In the genomic region with DNA sequence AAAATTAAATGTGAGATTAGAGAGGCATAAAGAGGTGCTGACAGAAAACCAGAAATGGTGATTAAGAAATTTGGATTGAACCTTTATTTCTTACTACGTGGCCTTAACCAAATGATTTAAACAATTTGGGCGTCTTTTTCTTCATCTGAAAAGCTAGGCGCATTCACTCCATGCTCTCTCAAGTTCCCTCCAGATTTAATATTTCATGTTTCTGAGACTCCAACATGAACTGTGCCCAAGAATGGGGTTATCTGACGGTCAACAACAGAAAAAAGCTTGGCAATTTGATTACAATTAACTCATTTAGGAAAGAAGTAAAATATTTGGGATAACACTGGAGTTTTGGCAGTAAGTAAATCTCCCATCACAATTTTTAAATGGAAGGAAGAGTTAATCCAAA, we compare ENCODE assay signal across 18 cellular contexts.
DNase-seq lines count a peak whose midpoint lies in the region; ATAC-seq and TF ChIP-seq lines count a peak whose summit lies in the region.
"Had no signal": no experiment of that assay in that cellular context is flagged by ENCODE, and none has a peak within 500 bp of the region (broad histone marks: within the 10 kb centered on the region; RNA-seq: fewer than 3 reads in every experiment).

No MANE protein-coding gene starts in this region.

- peaks cover 14% of the 10 kb centered on the region for H3K4me1 ChIP-seq in fibroblast of lung (ENCODE audit: control insufficient read depth, extremely low read depth, insufficient read depth, low read length)
- H3K4me1 ChIP-seq in mucosa of rectum (ENCODE audit: control insufficient read depth in 2 of 2, insufficient read depth in 2 of 2, low read length in 2 of 2), result no peaks in the 10 kb centered on the region
- H3K4me1 ChIP-seq in thoracic aorta (ENCODE audit: control insufficient read depth in 1 of 2, low read depth in 2 of 2), result peaks cover 26 to 44% of the 10 kb centered on the region in 2 donors
- H3K4me1 ChIP-seq: BE2C had no signal

- H4K20me1 ChIP-seq in fibroblast of lung (ENCODE audit: control insufficient read depth, extremely low read depth, insufficient read depth, low read length), result no peaks in the 10 kb centered on the region

- H3K4me2 ChIP-seq in fibroblast of lung (ENCODE audit: extremely low read depth, insufficient read depth, low read length), result no peak overlapping the region

- peaks cover 6% of the 10 kb centered on the region for H3K36me3 Mint-ChIP-seq in T-helper 17 cell (ENCODE audit: low read depth)

- H2AFZ ChIP-seq in fibroblast of lung (ENCODE audit: low read length), result no peak overlapping the region

- H3K27me3 Mint-ChIP-seq in T-helper 17 cell, result no peaks in the 10 kb centered on the region
- H3K27me3 Mint-ChIP-seq: CD4-positive, alpha-beta memory T cell had no signal

- no peak for DNase-seq in T-helper 17 cell
- DNase-seq in fibroblast of lung (ENCODE audit: low read depth in 2 of 2), result no peak
- DNase-seq in thoracic aorta (ENCODE audit: low spot score), result no peak
- no peak for DNase-seq in MG63
- DNase-seq in DMS153 treated with DMSO at 0.1 percent for 48 hours (lab: John Stamatoyannopoulos, UW; ENCODE audit: unreplicated experiment), result no peak
- DNase-seq in NCI-H187 (lab: John Stamatoyannopoulos, UW), result no peak
- DNase-seq in activated effector memory CD4-positive, alpha-beta T cell treated with Interleukin-2 at 50 U/mL for 16 hours, result no peak
- DNase-seq: BE2C; CD4-positive, alpha-beta memory T cell; GF-D8; H7; MM.1S; NCI-H1105 treated with DMSO at 0.1 percent for 48 hours; NCI-H2029; NCI-H2171 treated with DMSO at 0.1 percent for 48 hours; NCI-H510A; NCI-H82 had no signal

- TF ChIP-seq CTCF in fibroblast of lung (conservative IDR thresholded peaks at IDR 0.05 in 1 of 2, IDR thresholded peaks at IDR 0.05 in 1 of 2; ENCODE audit: low read depth in 1 of 2, low read length in 2 of 2), result no peak
- no peak for TF ChIP-seq CTCF in thoracic aorta (IDR thresholded peaks at IDR 0.05)

- peak overlapping the region; percentile 73 for H3K27ac Mint-ChIP-seq in T-helper 17 cell

- no peak overlapping the region for H3K9ac ChIP-seq in fibroblast of lung (ENCODE audit: insufficient read depth, low read length)
- no peak overlapping the region for H3K9ac ChIP-seq in mucosa of rectum (ENCODE audit: low read depth in 1 of 2, low read length in 2 of 2)

- H3K79me2 ChIP-seq in fibroblast of lung (ENCODE audit: control insufficient read depth, insufficient read depth, low read length), result no peaks in the 10 kb centered on the region

- H3K27me3 ChIP-seq in fibroblast of lung (ENCODE audit: control insufficient read depth, insufficient read depth, low read length) (no peaks in the 10 kb centered on the region), mucosa of rectum (ENCODE audit: control insufficient read depth in 2 of 2, insufficient read depth in 2 of 2, low read length in 2 of 2) (no peaks in the 10 kb centered on the region), thoracic aorta (replicated peaks; ENCODE audit: insufficient read depth) (no peaks in the 10 kb centered on the region), MG63 (no peaks in the 10 kb centered on the region)
- H3K27me3 ChIP-seq: BE2C had no signal

- H3K4me1 Mint-ChIP-seq in T-helper 17 cell, result peaks cover 39% of the 10 kb centered on the region

- H3K4me3 ChIP-seq in fibroblast of lung (replicated peaks in 1 of 4; ENCODE audit: control extremely low read depth in 1 of 4, insufficient read depth in 1 of 4, low read depth in 3 of 4, low read length in 4 of 4), result no peak overlapping the region
- H3K4me3 ChIP-seq in mucosa of rectum (ENCODE audit: low read length in 2 of 2), result no peak overlapping the region
- no peak overlapping the region for H3K4me3 ChIP-seq in thoracic aorta
- H3K4me3 ChIP-seq in MG63, result no peak overlapping the region

- H3K9me3 ChIP-seq in T-helper 17 cell (ENCODE audit: control insufficient read depth, low read length, poor library complexity, severe bottlenecking), result no peaks in the 10 kb centered on the region
- no peaks in the 10 kb centered on the region for H3K9me3 ChIP-seq in fibroblast of lung (ENCODE audit: control insufficient read depth, insufficient read depth, low read depth, low read length)
- no peaks in the 10 kb centered on the region for H3K9me3 ChIP-seq in mucosa of rectum (ENCODE audit: control insufficient read depth in 2 of 2, low read length in 2 of 2)
- no peaks in the 10 kb centered on the region for H3K9me3 ChIP-seq in thoracic aorta
- H3K9me3 ChIP-seq in MG63, result 0 out of 2 replicates have a peak, but pooled peaks cover 2% of the 10 kb centered on the region
- H3K9me3 ChIP-seq: BE2C had no signal

- H3K27ac ChIP-seq in fibroblast of lung (ENCODE audit: insufficient read depth, low read length) (peak overlapping the region; percentile 48), mucosa of rectum (ENCODE audit: low read depth in 2 of 2, low read length in 2 of 2) (peak overlapping the region; percentile 49 to 58), thoracic aorta (peak overlapping the region; percentile 6 to 13)

- H3K4me3 Mint-ChIP-seq in T-helper 17 cell, result no peak overlapping the region
- H3K4me3 Mint-ChIP-seq: CD4-positive, alpha-beta memory T cell had no signal

- ATAC-seq in T-helper 17 cell, result no peak
- ATAC-seq in thoracic aorta (ENCODE audit: insufficient number of reproducible peaks, low FRiP score, low read depth), result no peak

- H3K36me3 ChIP-seq in fibroblast of lung (ENCODE audit: control insufficient read depth, insufficient read depth, low read length), result no peaks in the 10 kb centered on the region
- H3K36me3 ChIP-seq in mucosa of rectum (ENCODE audit: control insufficient read depth in 2 of 2, insufficient read depth in 2 of 2, low read length in 2 of 2), result no peaks in the 10 kb centered on the region
- no peaks in the 10 kb centered on the region for H3K36me3 ChIP-seq in thoracic aorta
- no peaks in the 10 kb centered on the region for H3K36me3 ChIP-seq in MG63
- H3K36me3 ChIP-seq: BE2C had no signal
